In genomic region chr13:52665325-52665724, GRCh38 we compare ENCODE assay signal across 9 cellular contexts. TPM values are rescaled to one million over a fixed set of nuclear protein-coding genes. Genes with fewer than 3 reads are reported as not detected.
DNase-seq lines count a peak whose midpoint lies in the region; ATAC-seq and TF ChIP-seq lines count a peak whose summit lies in the region.
"Had no signal": no experiment of that assay in that cellular context is flagged by ENCODE, and none has a peak within 500 bp of the region (broad histone marks: within the 10 kb centered on the region; RNA-seq: fewer than 3 reads in every experiment).

No MANE protein-coding gene starts in this region.

- H3K36me3 ChIP-seq in endodermal cell (ENCODE audit: control insufficient read depth, insufficient read depth, low read length) = peaks cover 73% of the 10 kb centered on the region

- H3K27me3 Mint-ChIP-seq in endodermal cell (ENCODE audit: insufficient read depth) = no peaks in the 10 kb centered on the region
- H3K27me3 Mint-ChIP-seq in activated naive CD8-positive, alpha-beta T cell treated with anti-CD3 and anti-CD28 coated beads for 36 hours = no peaks in the 10 kb centered on the region

- H3K4me1 ChIP-seq in endodermal cell (ENCODE audit: control insufficient read depth, insufficient read depth, low read length) = no peaks in the 10 kb centered on the region

- H3K4me3 Mint-ChIP-seq in endodermal cell = no peak overlapping the region
- H3K4me3 Mint-ChIP-seq in activated naive CD8-positive, alpha-beta T cell treated with anti-CD3 and anti-CD28 coated beads for 36 hours = no peak overlapping the region

- H3K27ac ChIP-seq in endodermal cell (ENCODE audit: low read depth, low read length) = no peak overlapping the region

- H3K4me1 Mint-ChIP-seq in endodermal cell = no peaks in the 10 kb centered on the region
- H3K4me1 Mint-ChIP-seq in activated naive CD8-positive, alpha-beta T cell treated with anti-CD3 and anti-CD28 coated beads for 36 hours = peaks cover 2% of the 10 kb centered on the region

- H3K9me3 Mint-ChIP-seq in endodermal cell = no peaks in the 10 kb centered on the region
- H3K9me3 Mint-ChIP-seq in activated naive CD8-positive, alpha-beta T cell treated with anti-CD3 and anti-CD28 coated beads for 36 hours = no peaks in the 10 kb centered on the region

- TF ChIP-seq CTCF in endodermal cell (conservative IDR thresholded peaks at IDR 0.05) (peak; percentile 78), retinal pigment epithelial cell (conservative IDR thresholded peaks at IDR 0.05; ENCODE audit: low read depth, low read length) (peak; percentile 63)

- H3K4me3 ChIP-seq in endodermal cell (ENCODE audit: low read length) (no peak overlapping the region), retinal pigment epithelial cell (ENCODE audit: low read length) (no peak overlapping the region)

- ATAC-seq in HG02571 (IDR thresholded peaks at IDR 0.05; ENCODE audit: unreplicated experiment) = no peak
- ATAC-seq: left cardiac atrium had no signal

- peaks cover 59% of the 10 kb centered on the region for H3K36me3 Mint-ChIP-seq in endodermal cell (ENCODE audit: low read depth)
- H3K36me3 Mint-ChIP-seq in activated naive CD8-positive, alpha-beta T cell treated with anti-CD3 and anti-CD28 coated beads for 36 hours = peaks cover 13% of the 10 kb centered on the region

- no peaks in the 10 kb centered on the region for H3K9me3 ChIP-seq in endodermal cell (ENCODE audit: control insufficient read depth, low read length)

- DNase-seq in SIG-M5 treated with dmso at 0.1 percent for 504 hours (lab: John Stamatoyannopoulos, UW; ENCODE audit: unreplicated experiment) = peak; percentile 12
- DNase-seq in SIG-M5 (lab: John Stamatoyannopoulos, UW) = no peak
- DNase-seq in NCI-H2171 treated with DMSO at 0.1 percent for 48 hours (lab: John Stamatoyannopoulos, UW) = peak; percentile 67
- no peak for DNase-seq in endodermal cell
- no peak for DNase-seq in retinal pigment epithelial cell (ENCODE audit: low read depth)
- no peak for DNase-seq in effector CD8-positive, alpha-beta T cell (lab: John Stamatoyannopoulos, UW)
- no peak for DNase-seq in activated naive CD8-positive, alpha-beta T cell treated with anti-CD3 and anti-CD28 coated beads for 36 hours
- DNase-seq: left cardiac atrium had no signal

- H3K27me3 ChIP-seq in endodermal cell (ENCODE audit: control insufficient read depth, insufficient read depth, low read length, poor library complexity, severe bottlenecking) = no peaks in the 10 kb centered on the region

- H3K27ac Mint-ChIP-seq in endodermal cell = no peak overlapping the region
- no peak overlapping the region for H3K27ac Mint-ChIP-seq in activated naive CD8-positive, alpha-beta T cell treated with anti-CD3 and anti-CD28 coated beads for 36 hours

- no peak overlapping the region for H3K9ac ChIP-seq in endodermal cell (ENCODE audit: extremely low read depth, low read length, poor library complexity, severe bottlenecking)

RNA-seq across cellular contexts. Expression of gene SUGT1, which starts 12.7 kb away (rescaled TPM):
- 10 to 100 TPM; 73.3 to 85.8 TPM for total RNA-seq in endodermal cell
- 61.4 TPM for polyA plus RNA-seq in endodermal cell (2013, experiment 1 of 2)
- polyA plus RNA-seq in endodermal cell (2013, experiment 2 of 2) = 56.8 TPM
- total RNA-seq in activated naive CD8-positive, alpha-beta T cell treated with anti-CD3 and anti-CD28 coated beads for 36 hours = 10 to 100 TPM; 63.6 TPM

RNA-seq across cellular contexts. Expression of gene HNRNPA1L2, which starts 23.1 kb away (rescaled TPM):
- 1 to 10 TPM; 8.0 to 9.3 TPM for total RNA-seq in endodermal cell
- 14.0 TPM for polyA plus RNA-seq in endodermal cell (2013, experiment 1 of 2)
- polyA plus RNA-seq in endodermal cell (2013, experiment 2 of 2) = 11.4 TPM
- total RNA-seq in activated naive CD8-positive, alpha-beta T cell treated with anti-CD3 and anti-CD28 coated beads for 36 hours = 10 to 100 TPM; 11.2 to 11.6 TPM

Comparison
In these comparisons a context has a peak if more than half of its experiments do, and no peak if none do; other contexts are left out.
1. DNase-seq: peak in SIG-M5 treated with dmso at 0.1 percent for 504 hours (single experiment) and NCI-H2171 treated with DMSO at 0.1 percent for 48 hours (single experiment); none in SIG-M5 (single experiment), endodermal cell (single experiment), retinal pigment epithelial cell (single experiment), effector CD8-positive, alpha-beta T cell (single experiment) and activated naive CD8-positive, alpha-beta T cell treated with anti-CD3 and anti-CD28 coated beads for 36 hours (single experiment).